ENCODE assay signal across 2 cellular contexts in the genomic region with DNA sequence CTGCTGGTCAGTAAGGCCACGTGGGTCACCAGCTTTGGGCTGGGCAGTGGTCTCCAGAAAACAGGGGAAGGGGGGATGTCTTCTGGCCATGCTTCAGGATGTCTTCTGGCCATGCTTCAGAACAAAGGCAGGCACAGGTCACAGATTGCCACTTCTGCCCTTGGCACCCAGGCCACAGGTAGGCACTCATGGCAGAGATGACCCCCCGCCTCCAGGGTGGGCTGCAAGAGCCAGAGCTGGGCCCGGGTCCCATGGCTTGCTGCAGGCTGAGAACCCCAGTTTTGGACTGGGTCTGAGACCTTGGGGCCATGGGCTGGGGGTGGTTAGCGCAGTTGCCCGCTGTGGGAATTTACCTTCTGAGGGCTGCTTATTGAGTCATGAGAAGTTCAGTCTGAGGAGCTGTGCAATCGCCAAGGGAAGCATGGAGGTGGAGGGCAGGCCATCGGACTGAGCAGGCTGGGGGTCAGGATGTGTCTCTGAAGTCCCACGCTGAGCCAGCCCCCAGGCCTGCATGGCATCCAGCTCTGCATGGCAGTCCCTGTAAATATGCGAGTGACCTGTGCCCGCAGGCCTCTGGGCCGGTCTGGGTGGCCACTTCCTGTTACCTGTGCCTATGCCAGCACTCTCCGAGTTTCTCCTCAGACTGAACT.
TF ChIP-seq lines count a peak whose summit lies in the region.

No MANE protein-coding gene starts in this region.

TF ChIP-seq in SK-N-SH, 30 proteins besides CTCF, POLR2A, EP300 and RAD21:
- TF ChIP-seq, protein P1, sequence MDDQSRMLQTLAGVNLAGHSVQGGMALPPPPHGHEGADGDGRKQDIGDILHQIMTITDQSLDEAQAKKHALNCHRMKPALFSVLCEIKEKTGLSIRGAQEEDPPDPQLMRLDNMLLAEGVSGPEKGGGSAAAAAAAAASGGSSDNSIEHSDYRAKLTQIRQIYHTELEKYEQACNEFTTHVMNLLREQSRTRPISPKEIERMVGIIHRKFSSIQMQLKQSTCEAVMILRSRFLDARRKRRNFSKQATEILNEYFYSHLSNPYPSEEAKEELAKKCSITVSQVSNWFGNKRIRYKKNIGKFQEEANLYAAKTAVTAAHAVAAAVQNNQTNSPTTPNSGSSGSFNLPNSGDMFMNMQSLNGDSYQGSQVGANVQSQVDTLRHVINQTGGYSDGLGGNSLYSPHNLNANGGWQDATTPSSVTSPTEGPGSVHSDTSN (IDR thresholded peaks at IDR 0.05): no peak
- TF ChIP-seq RCOR1 (IDR thresholded peaks at IDR 0.05; ENCODE audit: low read length) (no peak), CHD2 (IDR thresholded peaks at IDR 0.05; ENCODE audit: low read length, partially characterized antibody) (no peak), NFIC (IDR thresholded peaks at IDR 0.05; ENCODE audit: borderline replicate concordance) (no peak), ELF1 (IDR thresholded peaks at IDR 0.05) (no peak), FOXJ3 (CRISPR knock-in tag; IDR thresholded peaks at IDR 0.05) (no peak), JUND (IDR thresholded peaks at IDR 0.05) (no peak), RFX5 (IDR thresholded peaks at IDR 0.05; ENCODE audit: low read length) (no peak), SIN3A (IDR thresholded peaks at IDR 0.05; ENCODE audit: borderline replicate concordance, low read depth, low read length) (no peak), TCF12 (IDR thresholded peaks at IDR 0.05) (no peak), RXRA (IDR thresholded peaks at IDR 0.05; ENCODE audit: borderline replicate concordance, low read depth) (no peak), GABPA (IDR thresholded peaks at IDR 0.05; ENCODE audit: low read depth) (no peak), MEF2A (IDR thresholded peaks at IDR 0.05; ENCODE audit: borderline replicate concordance, low read depth) (no peak), SMC3 (IDR thresholded peaks at IDR 0.05; ENCODE audit: low read depth, low read length) (no peak)
- TF ChIP-seq, protein P2, sequence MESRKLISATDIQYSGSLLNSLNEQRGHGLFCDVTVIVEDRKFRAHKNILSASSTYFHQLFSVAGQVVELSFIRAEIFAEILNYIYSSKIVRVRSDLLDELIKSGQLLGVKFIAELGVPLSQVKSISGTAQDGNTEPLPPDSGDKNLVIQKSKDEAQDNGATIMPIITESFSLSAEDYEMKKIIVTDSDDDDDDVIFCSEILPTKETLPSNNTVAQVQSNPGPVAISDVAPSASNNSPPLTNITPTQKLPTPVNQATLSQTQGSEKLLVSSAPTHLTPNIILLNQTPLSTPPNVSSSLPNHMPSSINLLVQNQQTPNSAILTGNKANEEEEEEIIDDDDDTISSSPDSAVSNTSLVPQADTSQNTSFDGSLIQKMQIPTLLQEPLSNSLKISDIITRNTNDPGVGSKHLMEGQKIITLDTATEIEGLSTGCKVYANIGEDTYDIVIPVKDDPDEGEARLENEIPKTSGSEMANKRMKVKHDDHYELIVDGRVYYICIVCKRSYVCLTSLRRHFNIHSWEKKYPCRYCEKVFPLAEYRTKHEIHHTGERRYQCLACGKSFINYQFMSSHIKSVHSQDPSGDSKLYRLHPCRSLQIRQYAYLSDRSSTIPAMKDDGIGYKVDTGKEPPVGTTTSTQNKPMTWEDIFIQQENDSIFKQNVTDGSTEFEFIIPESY (IDR thresholded peaks at IDR 0.05; ENCODE audit: borderline replicate concordance, low read depth): no peak
- TF ChIP-seq, protein P3, sequence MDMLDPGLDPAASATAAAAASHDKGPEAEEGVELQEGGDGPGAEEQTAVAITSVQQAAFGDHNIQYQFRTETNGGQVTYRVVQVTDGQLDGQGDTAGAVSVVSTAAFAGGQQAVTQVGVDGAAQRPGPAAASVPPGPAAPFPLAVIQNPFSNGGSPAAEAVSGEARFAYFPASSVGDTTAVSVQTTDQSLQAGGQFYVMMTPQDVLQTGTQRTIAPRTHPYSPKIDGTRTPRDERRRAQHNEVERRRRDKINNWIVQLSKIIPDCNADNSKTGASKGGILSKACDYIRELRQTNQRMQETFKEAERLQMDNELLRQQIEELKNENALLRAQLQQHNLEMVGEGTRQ (IDR thresholded peaks at IDR 0.05; ENCODE audit: borderline replicate concordance, low read depth, low read length): no peak
- TF ChIP-seq, protein P4, sequence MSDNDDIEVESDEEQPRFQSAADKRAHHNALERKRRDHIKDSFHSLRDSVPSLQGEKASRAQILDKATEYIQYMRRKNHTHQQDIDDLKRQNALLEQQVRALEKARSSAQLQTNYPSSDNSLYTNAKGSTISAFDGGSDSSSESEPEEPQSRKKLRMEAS (IDR thresholded peaks at IDR 0.05; ENCODE audit: low read depth): no peak
- TF ChIP-seq, protein P5, sequence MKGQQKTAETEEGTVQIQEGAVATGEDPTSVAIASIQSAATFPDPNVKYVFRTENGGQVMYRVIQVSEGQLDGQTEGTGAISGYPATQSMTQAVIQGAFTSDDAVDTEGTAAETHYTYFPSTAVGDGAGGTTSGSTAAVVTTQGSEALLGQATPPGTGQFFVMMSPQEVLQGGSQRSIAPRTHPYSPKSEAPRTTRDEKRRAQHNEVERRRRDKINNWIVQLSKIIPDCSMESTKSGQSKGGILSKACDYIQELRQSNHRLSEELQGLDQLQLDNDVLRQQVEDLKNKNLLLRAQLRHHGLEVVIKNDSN (IDR thresholded peaks at IDR 0.05; ENCODE audit: borderline replicate concordance, low read depth): no peak
TF ChIP-seq in SK-N-SH: peak in this region for 0.

TF ChIP-seq in SK-N-SH treated with all-trans-retinoic acid at 6 μM for 48 hours, 23 proteins besides CTCF, POLR2A, EP300 and RAD21:
- TF ChIP-seq, protein P6, sequence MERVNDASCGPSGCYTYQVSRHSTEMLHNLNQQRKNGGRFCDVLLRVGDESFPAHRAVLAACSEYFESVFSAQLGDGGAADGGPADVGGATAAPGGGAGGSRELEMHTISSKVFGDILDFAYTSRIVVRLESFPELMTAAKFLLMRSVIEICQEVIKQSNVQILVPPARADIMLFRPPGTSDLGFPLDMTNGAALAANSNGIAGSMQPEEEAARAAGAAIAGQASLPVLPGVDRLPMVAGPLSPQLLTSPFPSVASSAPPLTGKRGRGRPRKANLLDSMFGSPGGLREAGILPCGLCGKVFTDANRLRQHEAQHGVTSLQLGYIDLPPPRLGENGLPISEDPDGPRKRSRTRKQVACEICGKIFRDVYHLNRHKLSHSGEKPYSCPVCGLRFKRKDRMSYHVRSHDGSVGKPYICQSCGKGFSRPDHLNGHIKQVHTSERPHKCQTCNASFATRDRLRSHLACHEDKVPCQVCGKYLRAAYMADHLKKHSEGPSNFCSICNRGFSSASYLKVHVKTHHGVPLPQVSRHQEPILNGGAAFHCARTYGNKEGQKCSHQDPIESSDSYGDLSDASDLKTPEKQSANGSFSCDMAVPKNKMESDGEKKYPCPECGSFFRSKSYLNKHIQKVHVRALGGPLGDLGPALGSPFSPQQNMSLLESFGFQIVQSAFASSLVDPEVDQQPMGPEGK (CRISPR knock-in tag; IDR thresholded peaks at IDR 0.05; ENCODE audit: borderline replicate concordance): no peak
- TF ChIP-seq ESRRG (CRISPR knock-in tag; IDR thresholded peaks at IDR 0.05) (no peak), SNAI2 (CRISPR knock-in tag; IDR thresholded peaks at IDR 0.05) (no peak), GLIS3 (CRISPR knock-in tag; IDR thresholded peaks at IDR 0.05) (no peak)
